ENCODE assay signal across 28 cellular contexts in the genomic region with DNA sequence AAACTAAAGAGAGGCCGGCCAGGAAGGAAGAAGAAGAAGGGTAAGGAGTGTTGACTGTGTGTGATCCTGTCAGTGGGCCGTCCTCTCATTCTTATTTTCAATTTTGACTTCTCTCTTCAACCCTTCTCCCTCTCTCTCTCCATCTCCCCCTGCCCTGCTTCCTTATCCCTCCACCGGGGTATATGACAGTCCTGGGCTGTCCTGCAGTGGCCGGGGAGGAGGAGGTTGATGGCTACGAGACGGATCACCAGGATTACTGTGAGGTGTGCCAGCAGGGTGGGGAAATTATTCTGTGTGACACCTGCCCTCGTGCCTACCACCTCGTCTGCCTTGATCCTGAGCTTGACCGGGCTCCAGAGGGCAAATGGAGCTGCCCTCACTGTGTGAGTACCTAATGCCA. TPM values are rescaled to one million over a fixed set of nuclear protein-coding genes. Genes with fewer than 3 reads are reported as not detected.
A peak's percentile ranks its signal among the peaks of the same experiment; 100 is the strongest.
DNase-seq lines count a peak whose midpoint lies in the region; ATAC-seq and TF ChIP-seq lines count a peak whose summit lies in the region.
"Had no signal": no experiment of that assay in that cellular context is flagged by ENCODE, and none has a peak within 500 bp of the region (broad histone marks: within the 10 kb centered on the region; RNA-seq: fewer than 3 reads in every experiment).

No MANE protein-coding gene starts in this region.

- H3K27ac ChIP-seq in A673 (ENCODE audit: low read depth, low read length, poor library complexity, severe bottlenecking) (no peak overlapping the region), aorta (ENCODE audit: low read depth in 1 of 2, low read length in 2 of 2) (no peak overlapping the region)
- no peak overlapping the region for H3K27ac ChIP-seq in CD4-positive, CD25-positive, alpha-beta regulatory T cell (ENCODE audit: insufficient read depth, low read length, poor library complexity, severe bottlenecking)
- H3K27ac ChIP-seq: esophagus squamous epithelium, heart right ventricle, sigmoid colon, tibial nerve had no signal

- POLR2A ChIA-PET in A673 (lab: Charles Lee; ENCODE audit: low non-redundant PET), result no interaction called here

- 89 to 90% methylated on average over 9 of the region's 9 CpGs for WGBS in aorta, 2 donors

- intact Hi-C loops in A673 (cut with micrococcal nuclease; ENCODE audit: unreplicated experiment), result no loop called here
- intact Hi-C loops in aorta (cut with DNase I), result no loop called here

- H3K9me3 ChIP-seq in A673 (ENCODE audit: low read depth, low read length, poor library complexity, severe bottlenecking) (no peaks in the 10 kb centered on the region), T-helper 17 cell (ENCODE audit: control insufficient read depth, low read length, poor library complexity, severe bottlenecking) (no peaks in the 10 kb centered on the region), aorta (ENCODE audit: control insufficient read depth, low read length) (no peaks in the 10 kb centered on the region)
- H3K9me3 ChIP-seq in CD4-positive, CD25-positive, alpha-beta regulatory T cell (ENCODE audit: control insufficient read depth in 2 of 2, low read length in 2 of 2), result no peaks in the 10 kb centered on the region
- H3K9me3 ChIP-seq: esophagus squamous epithelium, heart right ventricle, sigmoid colon, tibial nerve had no signal

- ATAC-seq in CD4-positive, CD25-positive, alpha-beta regulatory T cell (ENCODE audit: low read depth in 2 of 2), result no peak
- ATAC-seq in T-helper 17 cell (no peak), GM21360 (IDR thresholded peaks at IDR 0.05; ENCODE audit: unreplicated experiment) (no peak), aorta (ENCODE audit: low FRiP score) (no peak)
- ATAC-seq: heart right ventricle had no signal

- BruUV-seq in A673 (replicated peaks; lab: Mats Ljungman, UMichigan), result TSS peak; percentile 83

- CTCF ChIA-PET in A673 (lab: Charles Lee), result no interaction called here

- no peaks in the 10 kb centered on the region for H3K9me3 Mint-ChIP-seq in CD4-positive, CD25-positive, alpha-beta regulatory T cell
- H3K9me3 Mint-ChIP-seq in glutamatergic neuron (ENCODE audit: unreplicated experiment), result peaks cover 9% of the 10 kb centered on the region
- H3K9me3 Mint-ChIP-seq in progenitor cell of endocrine pancreas (ENCODE audit: low read depth), result no peaks in the 10 kb centered on the region
- H3K9me3 Mint-ChIP-seq: mesothelial cell of epicardium, naive B cell had no signal

- no peak for DNase-seq in A673 (ENCODE audit: low spot score)
- no peak for DNase-seq in CD4-positive, CD25-positive, alpha-beta regulatory T cell
- DNase-seq in T-helper 17 cell, result no peak
- DNase-seq in glutamatergic neuron, result no peak
- no peak for DNase-seq in activated CD4-positive, alpha-beta T cell treated with anti-CD3 and anti-CD28 coated beads for 1 hour
- no peak for DNase-seq in aorta
- DNase-seq in progenitor cell of endocrine pancreas (ENCODE audit: low spot score, unreplicated experiment), result no peak
- DNase-seq: activated CD4-positive, alpha-beta T cell treated with anti-CD3 and anti-CD28 coated beads, Interleukin-2, amount 50 U/mL, for 1 hour; central memory CD4-positive, alpha-beta T cell; COR-L47; dermis blood vessel endothelial cell; DMS79; esophagus squamous epithelium; foreskin melanocyte; heart right ventricle; kidney; naive B cell; NCI-H1436 treated with DMSO at 0.1 percent for 48 hours; NCI-H2081 treated with DMSO at 0.1 percent for 48 hours; NCI-H226; NCI-H526 treated with DMSO at 0.1 percent for 48 hours; stimulated activated CD4-positive, alpha-beta T cell treated with anti-CD3 and anti-CD28 coated beads, Interleukin-4, amount 100 ng/mL, for 1 hour; SW 1271; T1000 had no signal

- H3K27ac Mint-ChIP-seq in CD4-positive, CD25-positive, alpha-beta regulatory T cell, result peak overlapping the region in 2 of 3 donors; percentile 41 to 79
- peak overlapping the region; percentile 21 for H3K27ac Mint-ChIP-seq in T-helper 17 cell
- H3K27ac Mint-ChIP-seq in glutamatergic neuron (ENCODE audit: unreplicated experiment), result peak overlapping the region; percentile 80
- H3K27ac Mint-ChIP-seq in progenitor cell of endocrine pancreas, result no peak overlapping the region
- H3K27ac Mint-ChIP-seq: mesothelial cell of epicardium had no signal

- peaks cover 7 to 28% (median 20%) of the 10 kb centered on the region in 4 donors for H3K4me1 Mint-ChIP-seq in CD4-positive, CD25-positive, alpha-beta regulatory T cell
- H3K4me1 Mint-ChIP-seq in T-helper 17 cell (peaks cover 23% of the 10 kb centered on the region), glutamatergic neuron (ENCODE audit: low read depth, unreplicated experiment) (peaks cover 13% of the 10 kb centered on the region), progenitor cell of endocrine pancreas (ENCODE audit: low read depth) (peaks cover 9% of the 10 kb centered on the region)
- H3K4me1 Mint-ChIP-seq: mesothelial cell of epicardium had no signal

- H3K4me1 ChIP-seq in A673 (ENCODE audit: insufficient read depth, low read length, poor library complexity, severe bottlenecking) (peaks cover 7% of the 10 kb centered on the region), aorta (ENCODE audit: control insufficient read depth in 1 of 2, insufficient read depth in 2 of 2, low read length in 2 of 2) (no peaks in the 10 kb centered on the region)
- H3K4me1 ChIP-seq in CD4-positive, CD25-positive, alpha-beta regulatory T cell (ENCODE audit: control insufficient read depth, insufficient read depth, low read length, poor library complexity, severe bottlenecking), result peaks cover 8% of the 10 kb centered on the region

- H3K36me3 Mint-ChIP-seq in CD4-positive, CD25-positive, alpha-beta regulatory T cell, result peaks cover 53% of the 10 kb centered on the region
- peaks cover 27% of the 10 kb centered on the region for H3K36me3 Mint-ChIP-seq in T-helper 17 cell (ENCODE audit: low read depth)
- peaks cover 16% of the 10 kb centered on the region for H3K36me3 Mint-ChIP-seq in glutamatergic neuron (ENCODE audit: unreplicated experiment)
- peaks cover 42% of the 10 kb centered on the region for H3K36me3 Mint-ChIP-seq in progenitor cell of endocrine pancreas (ENCODE audit: insufficient read depth)

- H3K27me3 ChIP-seq in A673 (replicated peaks; ENCODE audit: insufficient read depth, low read depth, low read length, poor library complexity) (no peaks in the 10 kb centered on the region), aorta (ENCODE audit: control insufficient read depth in 1 of 2, insufficient read depth in 2 of 2, low read length in 1 of 2) (no peaks in the 10 kb centered on the region)
- H3K27me3 ChIP-seq in CD4-positive, CD25-positive, alpha-beta regulatory T cell (ENCODE audit: control insufficient read depth, insufficient read depth, low read length), result no peaks in the 10 kb centered on the region
- H3K27me3 ChIP-seq: esophagus squamous epithelium, heart right ventricle, sigmoid colon, tibial nerve had no signal

- H3K36me3 ChIP-seq in A673 (ENCODE audit: insufficient read depth, low read length, poor library complexity, severe bottlenecking) (peaks cover 92% of the 10 kb centered on the region), aorta (ENCODE audit: control insufficient read depth in 1 of 2, insufficient read depth in 2 of 2, low read length in 1 of 2) (peaks cover 0 to 7% of the 10 kb centered on the region in 2 donors)
- peaks cover 86% of the 10 kb centered on the region for H3K36me3 ChIP-seq in CD4-positive, CD25-positive, alpha-beta regulatory T cell (ENCODE audit: control insufficient read depth, insufficient read depth, low read length)

- no peaks in the 10 kb centered on the region for H3K27me3 Mint-ChIP-seq in CD4-positive, CD25-positive, alpha-beta regulatory T cell
- H3K27me3 Mint-ChIP-seq in T-helper 17 cell, result no peaks in the 10 kb centered on the region
- peaks cover 8% of the 10 kb centered on the region for H3K27me3 Mint-ChIP-seq in glutamatergic neuron (ENCODE audit: unreplicated experiment)
- no peaks in the 10 kb centered on the region for H3K27me3 Mint-ChIP-seq in progenitor cell of endocrine pancreas
- H3K27me3 Mint-ChIP-seq: naive B cell had no signal

- H3K4me3 Mint-ChIP-seq in CD4-positive, CD25-positive, alpha-beta regulatory T cell, result no peak overlapping the region
- no peak overlapping the region for H3K4me3 Mint-ChIP-seq in T-helper 17 cell
- H3K4me3 Mint-ChIP-seq in glutamatergic neuron (ENCODE audit: unreplicated experiment), result no peak overlapping the region
- H3K4me3 Mint-ChIP-seq in progenitor cell of endocrine pancreas (ENCODE audit: low read depth), result no peak overlapping the region
- H3K4me3 Mint-ChIP-seq: mesothelial cell of epicardium, naive B cell had no signal

- no peak overlapping the region for H3K4me3 ChIP-seq in A673 (ENCODE audit: low read depth, low read length, poor library complexity, severe bottlenecking)
- H3K4me3 ChIP-seq in CD4-positive, CD25-positive, alpha-beta regulatory T cell (ENCODE audit: low read depth, low read length), result no peak overlapping the region
- no peak overlapping the region for H3K4me3 ChIP-seq in aorta (ENCODE audit: low read length in 2 of 2)
- H3K4me3 ChIP-seq: esophagus squamous epithelium, heart right ventricle, sigmoid colon, tibial nerve had no signal

- TF ChIP-seq CTCF in A673 (conservative IDR thresholded peaks at IDR 0.05; ENCODE audit: low read depth, low read length) (no peak), glutamatergic neuron (IDR thresholded peaks at IDR 0.05; ENCODE audit: partially characterized antibody, unreplicated experiment) (no peak), progenitor cell of endocrine pancreas (IDR thresholded peaks at IDR 0.05; ENCODE audit: unreplicated experiment) (no peak)

RNA-seq across cellular contexts. Expression of gene CHD3, which starts 5.6 kb away (rescaled TPM):
- total RNA-seq in A673 (2021), result 249 and 264 TPM in 2 replicates
- 273 TPM for total RNA-seq in CD4-positive, CD25-positive, alpha-beta regulatory T cell
- polyA plus RNA-seq in CD4-positive, CD25-positive, alpha-beta regulatory T cell, result 1 to 10 TPM; 5.0 to 9.0 (median 7.2) TPM
- 100 to 1,000 TPM; 219 TPM for total RNA-seq in T-helper 17 cell
- total RNA-seq in glutamatergic neuron (ENCODE audit: unreplicated experiment), result 129 TPM
- total RNA-seq in aorta, result 100 to 1,000 TPM in 1 of 2 donors, 10 to 100 TPM in 1; 73.1 to 125 TPM
- 100 to 1,000 TPM in 1 of 2 donors, 10 to 100 TPM in 1; 88.8 to 119 TPM for polyA plus RNA-seq in aorta
- total RNA-seq in progenitor cell of endocrine pancreas, result 112 and 119 TPM in 2 replicates

RNA-seq across cellular contexts. Expression of gene RNF227, which starts 21.9 kb away (rescaled TPM):
- total RNA-seq in A673 (2021) (0.83 and 1.1 TPM in 2 replicates), T-helper 17 cell (1 to 10 TPM; 1.4 to 2.3 TPM), glutamatergic neuron (ENCODE audit: unreplicated experiment) (0.49 TPM), aorta (1 to 10 TPM; 1.9 to 3.0 TPM), progenitor cell of endocrine pancreas (1.8 and 2.3 TPM in 2 replicates)
- 2.4 TPM for total RNA-seq in CD4-positive, CD25-positive, alpha-beta regulatory T cell
- polyA plus RNA-seq in CD4-positive, CD25-positive, alpha-beta regulatory T cell, result 1 to 10 TPM in 3 of 4 donors, under 1 TPM in 1; 0.92 to 5.0 (median 2.9) TPM
- 1 to 10 TPM in 1 of 2 donors, under 1 TPM in 1; 0.50 to 1.9 TPM for polyA plus RNA-seq in aorta

RNA-seq across cellular contexts. Expression of gene KCNAB3, which starts 35.4 kb away (rescaled TPM):
- 24.8 and 32.4 TPM in 2 replicates for total RNA-seq in A673 (2021)
- 8.0 TPM for total RNA-seq in CD4-positive, CD25-positive, alpha-beta regulatory T cell
- polyA plus RNA-seq in CD4-positive, CD25-positive, alpha-beta regulatory T cell, result under 1 TPM in 3 of 4 donors, not detected in 1; 0.06 to 0.33 (median 0.08) TPM
- 1 to 10 TPM; 5.9 to 8.4 TPM for total RNA-seq in T-helper 17 cell
- 12.3 TPM for total RNA-seq in glutamatergic neuron (ENCODE audit: unreplicated experiment)
- 1 to 10 TPM in 1 of 2 donors, under 1 TPM in 1; 0.62 to 1.9 TPM for total RNA-seq in aorta
- 1 to 10 TPM in 1 of 2 donors, under 1 TPM in 1; 0.38 to 1.2 TPM for polyA plus RNA-seq in aorta
- 6.0 and 6.4 TPM in 2 replicates for total RNA-seq in progenitor cell of endocrine pancreas

RNA-seq across cellular contexts. Expression of gene CYB5D1, which starts 36.4 kb away (rescaled TPM):
- total RNA-seq in A673 (2021) (16.9 and 18.7 TPM in 2 replicates), T-helper 17 cell (10 to 100 TPM in 1 of 2 donors, 1 to 10 TPM in 1; 9.3 to 14.9 TPM), glutamatergic neuron (ENCODE audit: unreplicated experiment) (9.2 TPM), aorta (10 to 100 TPM; 10.5 to 12.5 TPM), progenitor cell of endocrine pancreas (16.3 and 18.2 TPM in 2 replicates)
- 11.8 TPM for total RNA-seq in CD4-positive, CD25-positive, alpha-beta regulatory T cell
- polyA plus RNA-seq in CD4-positive, CD25-positive, alpha-beta regulatory T cell, result 1 to 10 TPM; 3.1 to 5.4 (median 4.2) TPM
- 1 to 10 TPM; 6.1 to 8.2 TPM for polyA plus RNA-seq in aorta

RNA-seq across cellular contexts. Expression of gene NAA38, which starts 36.9 kb away (rescaled TPM):
- total RNA-seq in A673 (2021) (64.3 and 67.7 TPM in 2 replicates), T-helper 17 cell (10 to 100 TPM; 26.8 to 30.3 TPM), glutamatergic neuron (ENCODE audit: unreplicated experiment) (49.7 TPM), aorta (10 to 100 TPM; 44.1 to 47.4 TPM), progenitor cell of endocrine pancreas (63.4 and 70.0 TPM in 2 replicates)
- total RNA-seq in CD4-positive, CD25-positive, alpha-beta regulatory T cell, result 23.6 TPM
- polyA plus RNA-seq in CD4-positive, CD25-positive, alpha-beta regulatory T cell, result 100 to 1,000 TPM; 128 to 192 (median 141) TPM
- 100 to 1,000 TPM; 111 to 143 TPM for polyA plus RNA-seq in aorta
